Comparison of ENCODE assay signal across 21 cellular contexts in the genomic region with DNA sequence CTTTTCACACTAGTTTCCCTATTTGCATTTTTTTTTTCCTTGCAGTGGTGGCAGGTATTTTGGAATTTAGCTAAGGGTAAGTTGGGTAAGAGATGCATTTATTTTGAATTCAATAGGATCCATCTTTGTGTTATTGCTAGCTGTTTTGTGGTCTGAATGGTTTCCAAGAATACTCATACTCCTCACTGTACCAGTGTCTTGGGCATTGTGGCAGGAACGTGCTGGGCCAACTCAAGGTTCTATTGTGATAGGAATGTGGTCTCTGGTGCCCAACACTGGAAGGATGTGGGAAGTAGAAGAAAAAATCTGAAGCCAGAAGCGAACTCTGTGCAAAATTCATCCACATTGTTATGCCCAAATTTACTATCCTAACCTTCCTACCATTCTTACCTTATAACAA.
"Had no signal": no experiment of that assay in that cellular context is flagged by ENCODE, and none has a peak within 500 bp of the region (broad histone marks: within the 10 kb centered on the region; RNA-seq: fewer than 3 reads in every experiment).

No MANE protein-coding gene starts in this region.

- H3K27me3 Mint-ChIP-seq: activated naive CD4-positive, alpha-beta T cell treated with anti-CD3 and anti-CD28 coated beads, Interleukin-2, amount 50 U/mL, for 24 hours had no signal

- FAIRE-seq: keratinocyte had no signal

- H3K4me3 ChIP-seq: adrenal gland, cardiac muscle cell, dorsolateral prefrontal cortex, prostate gland, right atrium auricular region, skin epidermis, stomach, testis, upper lobe of left lung had no signal

- H3K4me1 ChIP-seq: prostate gland, stomach had no signal

- H3K36me3 ChIP-seq: adrenal gland, cardiac muscle cell, prostate gland, right atrium auricular region, stomach, upper lobe of left lung had no signal

- H3K9me3 Mint-ChIP-seq: activated naive CD4-positive, alpha-beta T cell treated with anti-CD3 and anti-CD28 coated beads, Interleukin-2, amount 50 U/mL, for 24 hours; T-helper 1 cell treated with Interleukin-12 subunit alpha and Interleukin-12 subunit beta and Interleukin-4 antibody, amounts not matched to agents 30 μg/mL and 1 μg/mL, for 36 hours had no signal

- H3K4me1 Mint-ChIP-seq: activated naive CD4-positive, alpha-beta T cell treated with anti-CD3 and anti-CD28 coated beads, Interleukin-2, amount 50 U/mL, for 24 hours; stimulated activated effector memory CD8-positive, alpha-beta T cell treated with anti-CD3 and anti-CD28 coated beads, Interleukin-12 subunit alpha, Interleukin-12 subunit beta, amount 100 ng/mL, for 72 hours had no signal

- H3K36me3 Mint-ChIP-seq: activated naive CD4-positive, alpha-beta T cell treated with anti-CD3 and anti-CD28 coated beads, Interleukin-2, amount 50 U/mL, for 24 hours; stimulated activated effector memory CD8-positive, alpha-beta T cell treated with anti-CD3 and anti-CD28 coated beads, Interleukin-12 subunit alpha, Interleukin-12 subunit beta, amount 100 ng/mL, for 72 hours had no signal

- DNase-seq: activated CD4-positive, alpha-beta T cell treated with anti-CD3 and anti-CD28 coated beads, Interleukin-2, amount 50 U/mL, for 1 hour; activated CD8-positive, alpha-beta memory T cell treated with anti-CD3 and anti-CD28 coated beads, Interleukin-2, amount 50 U/mL, for 4 hours; activated effector memory CD4-positive, alpha-beta T cell treated with anti-CD3 and anti-CD28 coated beads, Interleukin-2, amount 50 U/mL, for 16 hours; activated T-cell treated with anti-CD3 and anti-CD28 coated beads, Interleukin-2, amount 50 U/mL, for 48 hours; adrenal gland; dorsolateral prefrontal cortex; head of caudate nucleus; midbrain; occipital lobe; stimulated activated CD4-positive, alpha-beta T cell treated with anti-CD3 and anti-CD28 coated beads, Interleukin-4, amount 100 ng/mL, for 24 hours; stomach; testis; upper lobe of left lung had no signal

- H3K27ac ChIP-seq: adrenal gland, cardiac muscle cell, dorsolateral prefrontal cortex, prostate gland, right atrium auricular region, skin epidermis, stomach, testis, upper lobe of left lung had no signal

- H3K27me3 ChIP-seq: adrenal gland, cardiac muscle cell, dorsolateral prefrontal cortex, right atrium auricular region, stomach, testis, upper lobe of left lung had no signal

- H3K9me3 ChIP-seq: prostate gland, right atrium auricular region, stomach, testis, upper lobe of left lung had no signal

- H3K27ac Mint-ChIP-seq: activated naive CD4-positive, alpha-beta T cell treated with anti-CD3 and anti-CD28 coated beads, Interleukin-2, amount 50 U/mL, for 24 hours; stimulated activated effector memory CD8-positive, alpha-beta T cell treated with anti-CD3 and anti-CD28 coated beads, Interleukin-12 subunit alpha, Interleukin-12 subunit beta, amount 100 ng/mL, for 72 hours; T-helper 1 cell treated with Interleukin-12 subunit alpha and Interleukin-12 subunit beta and Interleukin-4 antibody, amounts not matched to agents 30 μg/mL and 1 μg/mL, for 36 hours had no signal

- H3K4me3 Mint-ChIP-seq: activated naive CD4-positive, alpha-beta T cell treated with anti-CD3 and anti-CD28 coated beads, Interleukin-2, amount 50 U/mL, for 24 hours; stimulated activated effector memory CD8-positive, alpha-beta T cell treated with anti-CD3 and anti-CD28 coated beads, Interleukin-12 subunit alpha, Interleukin-12 subunit beta, amount 100 ng/mL, for 72 hours; T-helper 1 cell treated with Interleukin-12 subunit alpha and Interleukin-12 subunit beta and Interleukin-4 antibody, amounts not matched to agents 30 μg/mL and 1 μg/mL, for 36 hours had no signal
